8 cellular contexts compared by ENCODE assay signal in genomic region chr12:6914246-6914947, GRCh38. TPM values are rescaled to one million over a fixed set of nuclear protein-coding genes. Genes with fewer than 3 reads are reported as not detected.
DNase-seq lines count a peak whose midpoint lies in the region; ATAC-seq and TF ChIP-seq lines count a peak whose summit lies in the region.

TSS of gene ENO2 (plus strand) at chr12:6914580. CDS start at chr12:6915833, 1,253 bp downstream.

- intact Hi-C loops in mucosa of descending colon (cut with DNase I, micrococcal nuclease): loop anchor here in 1 of 2 donors (10.0 kb wide), 1 partner anchor 180 kb away; the partner anchor contains the start of gene C1R

- peaks cover 16% of the 10 kb centered on the region for H3K4me1 ChIP-seq in mucosa of descending colon (ENCODE audit: low read depth)

- no peaks in the 10 kb centered on the region for H3K36me3 ChIP-seq in mucosa of descending colon (ENCODE audit: low read depth)

- DNase-seq in NCI-H748 (lab: John Stamatoyannopoulos, UW; ENCODE audit: unreplicated experiment): peak; percentile 70
- peak; percentile 76 for DNase-seq in activated T-cell treated with anti-CD3 and anti-CD28 coated beads for 1 hour (ENCODE audit: low read depth)
- peak; percentile 69 for DNase-seq in epidermal melanocyte (ENCODE audit: insufficient read length, low spot score)
- DNase-seq in mucosa of descending colon: peak; percentile 63 to 87 (median 78)
- peak; percentile 76 for DNase-seq in stimulated activated CD8-positive, alpha-beta memory T cell treated with anti-CD3 and anti-CD28 coated beads, Interleukin-2, amount 100 ng/mL, for 48 hours (ENCODE audit: low read depth in 2 of 2)
- no peak for DNase-seq in NAMALWA (ENCODE audit: low spot score)

- peak within 1 kb of the TSS; percentile 19 for H3K4me3 ChIP-seq in mucosa of descending colon

- H3K9me3 ChIP-seq in mucosa of descending colon: no peaks in the 10 kb centered on the region

- TF ChIP-seq CTCF in mucosa of descending colon (IDR thresholded peaks at IDR 0.05): no peak

- ATAC-seq in GM18511 (IDR thresholded peaks at IDR 0.05; ENCODE audit: unreplicated experiment): peak; percentile 82
- peak; percentile 51 for ATAC-seq in HG02973 (IDR thresholded peaks at IDR 0.05; ENCODE audit: unreplicated experiment)
- ATAC-seq in mucosa of descending colon: peak; percentile 89

RNA-seq across cellular contexts. Expression of gene ENO2, which starts in this region (rescaled TPM):
- 10 to 100 TPM in 1 of 3 donors, 1 to 10 TPM in 2; 4.5 to 67.3 (median 7.6) TPM for total RNA-seq in mucosa of descending colon
